Comparison of ENCODE assay signal across 19 cellular contexts in genomic region chr2:103174711-103175110, GRCh38.
DNase-seq lines count a peak whose midpoint lies in the region; ATAC-seq and TF ChIP-seq lines count a peak whose summit lies in the region.
"Had no signal": no experiment of that assay in that cellular context is flagged by ENCODE, and none has a peak within 500 bp of the region (broad histone marks: within the 10 kb centered on the region; RNA-seq: fewer than 3 reads in every experiment).

No MANE protein-coding gene starts in this region.

- H3K4me1 ChIP-seq in CD8-positive, alpha-beta memory T cell (ENCODE audit: insufficient read depth, low read length) = no peaks in the 10 kb centered on the region
- H3K4me1 ChIP-seq in naive thymus-derived CD4-positive, alpha-beta T cell (ENCODE audit: control insufficient read depth in 2 of 2, insufficient read depth in 2 of 2, low read length in 2 of 2) = no peaks in the 10 kb centered on the region

- H3K27me3 Mint-ChIP-seq in activated T-helper 17 cell treated with anti-CD3 and anti-CD28 coated beads, Interleukin-2, amount 50 U/mL, for 72 hours = peaks cover 3% of the 10 kb centered on the region
- H3K27me3 Mint-ChIP-seq in activated CD8-positive, alpha-beta T cell treated with anti-CD3 and anti-CD28 coated beads for 36 hours = no peaks in the 10 kb centered on the region
- H3K27me3 Mint-ChIP-seq in CD8-positive, alpha-beta memory T cell = no peaks in the 10 kb centered on the region
- peaks cover 0 to 13% (median 0%) of the 10 kb centered on the region in 5 donors for H3K27me3 Mint-ChIP-seq in naive thymus-derived CD4-positive, alpha-beta T cell

- POLR2A ChIA-PET in activated CD8-positive, alpha-beta T cell treated with anti-CD3 and anti-CD28 coated beads for 36 hours (lab: Charles Lee) = no interaction called here
- POLR2A ChIA-PET in CD8-positive, alpha-beta memory T cell (lab: Charles Lee) = no interaction called here
- POLR2A ChIA-PET in naive thymus-derived CD4-positive, alpha-beta T cell (lab: Charles Lee) = no interaction called here

- no peaks in the 10 kb centered on the region for H3K4me1 Mint-ChIP-seq in activated T-helper 17 cell treated with anti-CD3 and anti-CD28 coated beads, Interleukin-2, amount 50 U/mL, for 72 hours
- H3K4me1 Mint-ChIP-seq in activated CD8-positive, alpha-beta T cell treated with anti-CD3 and anti-CD28 coated beads for 36 hours (ENCODE audit: low read depth) = no peaks in the 10 kb centered on the region
- no peaks in the 10 kb centered on the region for H3K4me1 Mint-ChIP-seq in CD8-positive, alpha-beta memory T cell
- H3K4me1 Mint-ChIP-seq in naive thymus-derived CD4-positive, alpha-beta T cell = peaks cover 0 to 3% (median 0%) of the 10 kb centered on the region in 7 donors

- H3K4me3 ChIP-seq in CD8-positive, alpha-beta memory T cell (ENCODE audit: low read length) = no peak overlapping the region
- H3K4me3 ChIP-seq in naive thymus-derived CD4-positive, alpha-beta T cell (ENCODE audit: low read length) = no peak overlapping the region
- H3K4me3 ChIP-seq: K562 had no signal

- H3K4me3 Mint-ChIP-seq in activated T-helper 17 cell treated with anti-CD3 and anti-CD28 coated beads, Interleukin-2, amount 50 U/mL, for 72 hours = no peak overlapping the region
- H3K4me3 Mint-ChIP-seq in activated CD8-positive, alpha-beta T cell treated with anti-CD3 and anti-CD28 coated beads for 36 hours = no peak overlapping the region
- H3K4me3 Mint-ChIP-seq in CD8-positive, alpha-beta memory T cell = no peak overlapping the region
- no peak overlapping the region for H3K4me3 Mint-ChIP-seq in naive thymus-derived CD4-positive, alpha-beta T cell

- H3K36me3 Mint-ChIP-seq in activated T-helper 17 cell treated with anti-CD3 and anti-CD28 coated beads, Interleukin-2, amount 50 U/mL, for 72 hours (ENCODE audit: low read depth) = no peaks in the 10 kb centered on the region
- H3K36me3 Mint-ChIP-seq in activated CD8-positive, alpha-beta T cell treated with anti-CD3 and anti-CD28 coated beads for 36 hours (ENCODE audit: low read depth) = no peaks in the 10 kb centered on the region
- H3K36me3 Mint-ChIP-seq in CD8-positive, alpha-beta memory T cell = no peaks in the 10 kb centered on the region
- H3K36me3 Mint-ChIP-seq in naive thymus-derived CD4-positive, alpha-beta T cell = peaks cover 0 to 3% (median 0%) of the 10 kb centered on the region in 5 donors

- H3K9me3 Mint-ChIP-seq in activated T-helper 17 cell treated with anti-CD3 and anti-CD28 coated beads, Interleukin-2, amount 50 U/mL, for 72 hours = peaks cover 15% of the 10 kb centered on the region
- peaks cover 1% of the 10 kb centered on the region for H3K9me3 Mint-ChIP-seq in activated CD8-positive, alpha-beta T cell treated with anti-CD3 and anti-CD28 coated beads for 36 hours
- H3K9me3 Mint-ChIP-seq in CD8-positive, alpha-beta memory T cell = peaks cover 5 to 19% (median 10%) of the 10 kb centered on the region in 5 donors
- H3K9me3 Mint-ChIP-seq in naive thymus-derived CD4-positive, alpha-beta T cell = peaks cover 0 to 21% (median 8%) of the 10 kb centered on the region in 11 donors

- CTCF ChIA-PET in activated CD8-positive, alpha-beta T cell treated with anti-CD3 and anti-CD28 coated beads for 36 hours (lab: Charles Lee) = no interaction called here
- CTCF ChIA-PET in CD8-positive, alpha-beta memory T cell (lab: Charles Lee) = no interaction called here
- CTCF ChIA-PET in naive thymus-derived CD4-positive, alpha-beta T cell (lab: Charles Lee) = no interaction called here

- intact Hi-C loops in activated CD8-positive, alpha-beta T cell treated with anti-CD3 and anti-CD28 coated beads for 36 hours (cut with micrococcal nuclease) = no loop called here
- intact Hi-C loops in naive thymus-derived CD4-positive, alpha-beta T cell (cut with micrococcal nuclease) = no loop called here

- TF ChIP-seq CTCF in activated CD8-positive, alpha-beta T cell treated with anti-CD3 and anti-CD28 coated beads for 36 hours (IDR thresholded peaks at IDR 0.05) = no peak

- no peak overlapping the region for H3K27ac ChIP-seq in CD8-positive, alpha-beta memory T cell (ENCODE audit: low read depth, low read length)
- H3K27ac ChIP-seq in naive thymus-derived CD4-positive, alpha-beta T cell (ENCODE audit: low read depth, low read length) = no peak overlapping the region
- H3K27ac ChIP-seq: C4-2B, HL-60 had no signal

- peak; percentile 39 for ATAC-seq in activated T-helper 17 cell treated with anti-CD3 and anti-CD28 coated beads, Interleukin-2, amount 50 U/mL, for 72 hours (replicated peaks)
- ATAC-seq in GM18511 (IDR thresholded peaks at IDR 0.05; ENCODE audit: unreplicated experiment) = no peak
- no peak for ATAC-seq in activated CD8-positive, alpha-beta T cell treated with anti-CD3 and anti-CD28 coated beads for 36 hours
- no peak for ATAC-seq in naive thymus-derived CD4-positive, alpha-beta T cell
- ATAC-seq: HCT116, K562, Right ventricle myocardium inferior had no signal

- no peak overlapping the region for H3K27ac Mint-ChIP-seq in activated T-helper 17 cell treated with anti-CD3 and anti-CD28 coated beads, Interleukin-2, amount 50 U/mL, for 72 hours
- no peak overlapping the region for H3K27ac Mint-ChIP-seq in activated CD8-positive, alpha-beta T cell treated with anti-CD3 and anti-CD28 coated beads for 36 hours
- H3K27ac Mint-ChIP-seq in CD8-positive, alpha-beta memory T cell = no peak overlapping the region
- H3K27ac Mint-ChIP-seq in naive thymus-derived CD4-positive, alpha-beta T cell = no peak overlapping the region

- no peaks in the 10 kb centered on the region for H3K36me3 ChIP-seq in CD8-positive, alpha-beta memory T cell (ENCODE audit: insufficient read depth, low read length)
- H3K36me3 ChIP-seq in naive thymus-derived CD4-positive, alpha-beta T cell (ENCODE audit: control insufficient read depth in 2 of 3, insufficient read depth in 3 of 3, low read length in 3 of 3) = no peaks in the 10 kb centered on the region

- DNase-seq in Daoy (ENCODE audit: low read depth) (peak; percentile 75), HT1080 (ENCODE audit: low read depth) (peak; percentile 62), iris pigment epithelial cell (ENCODE audit: low read depth) (peak; percentile 16)
- no peak for DNase-seq in activated CD8-positive, alpha-beta T cell treated with anti-CD3 and anti-CD28 coated beads for 36 hours
- no peak for DNase-seq in CD8-positive, alpha-beta memory T cell
- DNase-seq in naive thymus-derived CD4-positive, alpha-beta T cell = no peak
- DNase-seq: EL, NCI-H1048, NCI-H146, NCI-H2081, NCI-H510A, NCI-H774 had no signal

- H3K27me3 ChIP-seq in CD8-positive, alpha-beta memory T cell (ENCODE audit: insufficient read depth, low read length, poor library complexity, severe bottlenecking) = no peaks in the 10 kb centered on the region
- no peaks in the 10 kb centered on the region for H3K27me3 ChIP-seq in naive thymus-derived CD4-positive, alpha-beta T cell (ENCODE audit: control insufficient read depth in 2 of 2, insufficient read depth in 2 of 2, low read length in 2 of 2)

- H3K9me3 ChIP-seq in CD8-positive, alpha-beta memory T cell (ENCODE audit: low read length) = no peaks in the 10 kb centered on the region
- no peaks in the 10 kb centered on the region for H3K9me3 ChIP-seq in naive thymus-derived CD4-positive, alpha-beta T cell (ENCODE audit: control insufficient read depth in 2 of 3, low read length in 3 of 3)

Comparison
In these comparisons a context has a peak if more than half of its experiments do, and no peak if none do; other contexts are left out.
1. DNase-seq: peak in Daoy (single experiment), HT1080 (single experiment) and iris pigment epithelial cell (single experiment); none in activated CD8-positive, alpha-beta T cell treated with anti-CD3 and anti-CD28 coated beads for 36 hours (single experiment), CD8-positive, alpha-beta memory T cell (0 of 5) and naive thymus-derived CD4-positive, alpha-beta T cell (0 of 9).